ENCODE assay signal across 8 cellular contexts in the genomic region with DNA sequence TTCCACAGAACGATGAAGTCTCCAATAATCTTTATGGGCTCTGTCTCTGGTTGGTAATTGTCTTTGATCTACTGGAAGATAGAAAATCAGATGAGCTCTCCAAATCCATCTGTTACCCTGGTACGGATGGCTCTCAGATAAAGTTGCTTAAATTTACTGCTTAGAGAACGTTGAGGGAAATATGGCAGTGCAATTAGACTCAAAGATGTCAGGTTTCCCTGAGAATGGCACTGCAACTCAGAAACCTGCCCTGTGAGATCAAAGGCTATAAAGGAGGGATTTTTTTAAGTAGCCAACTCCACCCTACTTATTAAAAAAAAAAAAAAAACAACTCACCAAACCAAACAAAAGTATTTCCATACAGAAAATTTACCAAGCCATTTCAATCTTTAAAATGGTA. TPM values are rescaled to one million over a fixed set of nuclear protein-coding genes. Genes with fewer than 3 reads are reported as not detected.
DNase-seq lines count a peak whose midpoint lies in the region; ATAC-seq, FAIRE-seq and TF ChIP-seq lines count a peak whose summit lies in the region.

No MANE protein-coding gene starts in this region.

- H3K9ac ChIP-seq in HCT116 (ENCODE audit: low read length): peak overlapping the region; percentile 72

- H3K9me2 ChIP-seq in HCT116 (ENCODE audit: insufficient read depth): no peaks in the 10 kb centered on the region

- no peaks in the 10 kb centered on the region for H3K27me3 Mint-ChIP-seq in activated naive CD8-positive, alpha-beta T cell treated with anti-CD3 and anti-CD28 coated beads, Interleukin-2, amount 10 ng/mL, durations not matched to agents 7 days and 5 days
- no peaks in the 10 kb centered on the region for H3K27me3 Mint-ChIP-seq in naive thymus-derived CD8-positive, alpha-beta T cell

- CTCF ChIA-PET in A549 (lab: Yijun Ruan, JAX) (interaction anchor here (0.8 to 2.9 kb wide), 5 partner anchors 11 to 350 kb away, joined by 3 to 15 read pairs (median 3); no protein-coding TSS in a partner anchor), HCT116 (lab: Charles Lee) (interaction anchor here (1.5 kb wide), 1 partner anchor 25 kb away, joined by 3 read pairs; no protein-coding TSS in a partner anchor)

- H3K4me3 ChIP-seq in A549: peak overlapping the region; percentile 52; the same call in 2 of the 3 replicates
- peak overlapping the region; percentile 12 to 61; a peak in 2 of 4 replicates for H3K4me3 ChIP-seq in HCT116 (replicated peaks in 1 of 2; ENCODE audit: low read depth in 1 of 2, low read length in 2 of 2)

- TF ChIP-seq EP300 in A549 (IDR thresholded peaks at IDR 0.05): no peak

- no peak for FAIRE-seq in A549 (lab: Jason Lieb, UNC)

- ATAC-seq in A549 (no peak), HCT116 (no peak), GM19397 (IDR thresholded peaks at IDR 0.05; ENCODE audit: unreplicated experiment) (no peak)
- no peak for ATAC-seq in activated naive CD8-positive, alpha-beta T cell treated with anti-CD3 and anti-CD28 coated beads, Interleukin-2, amount 10 ng/mL, durations not matched to agents 7 days and 5 days (ENCODE audit: low read depth)
- no peak for ATAC-seq in naive thymus-derived CD8-positive, alpha-beta T cell

- H3K36me3 Mint-ChIP-seq in activated naive CD8-positive, alpha-beta T cell treated with anti-CD3 and anti-CD28 coated beads, Interleukin-2, amount 10 ng/mL, durations not matched to agents 7 days and 5 days: peaks cover 11% of the 10 kb centered on the region
- H3K36me3 Mint-ChIP-seq in naive thymus-derived CD8-positive, alpha-beta T cell: peaks cover 0 to 2% (median under 1%) of the 10 kb centered on the region in 3 donors

- peak overlapping the region; percentile 97 for H3K27ac Mint-ChIP-seq in activated naive CD8-positive, alpha-beta T cell treated with anti-CD3 and anti-CD28 coated beads, Interleukin-2, amount 10 ng/mL, durations not matched to agents 7 days and 5 days
- H3K27ac Mint-ChIP-seq in naive thymus-derived CD8-positive, alpha-beta T cell: peak overlapping the region; percentile 95 to 100 (median 99)

- H3K9me3 ChIP-seq in A549 (no peaks in the 10 kb centered on the region), HCT116 (ENCODE audit: control insufficient read depth in 1 of 2, insufficient read depth in 1 of 2, low read depth in 1 of 2, low read length in 2 of 2) (no peaks in the 10 kb centered on the region)

- H3K27me3 ChIP-seq in HCT116 (ENCODE audit: insufficient read depth, low read length): no peaks in the 10 kb centered on the region

- RAD21 ChIA-PET in HCT116 (lab: Charles Lee; ENCODE audit: low non-redundant PET in 1 of 2, low total read pairs in 2 of 2, uncharacterized antibody in 2 of 2, unreplicated experiment in 2 of 2): no interaction called here

- TF ChIP-seq RAD21 in A549 (conservative IDR thresholded peaks at IDR 0.05 in 1 of 2, IDR thresholded peaks at IDR 0.05 in 1 of 2): no peak
- no peak for TF ChIP-seq RAD21 in HCT116 (IDR thresholded peaks at IDR 0.05; ENCODE audit: low read depth)

- peaks cover 61% of the 10 kb centered on the region for H3K4me1 ChIP-seq in A549
- peaks cover 7 to 39% of the 10 kb centered on the region in 2 experiments for H3K4me1 ChIP-seq in HCT116 (ENCODE audit: control insufficient read depth in 1 of 2, insufficient read depth in 2 of 2, low read length in 2 of 2)

- TF ChIP-seq CTCF in A549 (IDR thresholded peaks at IDR 0.05) (no peak), HCT116 (IDR thresholded peaks at IDR 0.05 in 2 of 3, conservative IDR thresholded peaks at IDR 0.05 in 1 of 3; ENCODE audit: borderline replicate concordance in 1 of 3, insufficient read depth in 1 of 3, low read depth in 2 of 3, low read length in 2 of 3) (no peak)

- BruUV-seq in HCT116 (replicated peaks; lab: Mats Ljungman, UMichigan): no TSS peak

- H3K4me1 Mint-ChIP-seq in activated naive CD8-positive, alpha-beta T cell treated with anti-CD3 and anti-CD28 coated beads, Interleukin-2, amount 10 ng/mL, durations not matched to agents 7 days and 5 days: peaks cover 55% of the 10 kb centered on the region
- peaks cover 23 to 76% (median 67%) of the 10 kb centered on the region in 4 donors for H3K4me1 Mint-ChIP-seq in naive thymus-derived CD8-positive, alpha-beta T cell

- H3K4me2 ChIP-seq in A549 (peak overlapping the region; percentile 96), HCT116 (ENCODE audit: low read length) (peak overlapping the region; percentile 91)

- TF ChIP-seq POLR2A in A549 (IDR thresholded peaks at IDR 0.05; ENCODE audit: low read length) (no peak), HCT116 (IDR thresholded peaks at IDR 0.05; ENCODE audit: borderline replicate concordance, extremely low read depth, insufficient read depth, insufficient read length) (no peak)

- POLR2A ChIA-PET in A549 (lab: Yijun Ruan, JAX) (no interaction called here), HCT116 (lab: Charles Lee) (interaction anchor here (0.6 kb wide), 1 partner anchor 282 kb away, joined by 3 read pairs; no protein-coding TSS in a partner anchor)
- POLR2A ChIA-PET in activated naive CD8-positive, alpha-beta T cell treated with anti-CD3 and anti-CD28 coated beads, Interleukin-2, amount 10 ng/mL, durations not matched to agents 7 days and 5 days (lab: Charles Lee): interaction anchor here (1.2 kb wide), 1 partner anchor 22 kb away, joined by 3 read pairs; no protein-coding TSS in a partner anchor
- POLR2A ChIA-PET in naive thymus-derived CD8-positive, alpha-beta T cell (lab: Charles Lee): interaction anchor here (0.8 to 5.6 kb wide), 6 partner anchors 9 to 31 kb away, joined by 4 to 73 read pairs (median 20); no protein-coding TSS in a partner anchor

- H3K36me3 ChIP-seq in HCT116 (ENCODE audit: control insufficient read depth in 1 of 2, insufficient read depth in 2 of 2, low read length in 2 of 2): no peaks in the 10 kb centered on the region

- DNase-seq in A549 (ENCODE audit: low read depth in 1 of 2, low spot score in 1 of 2) (peak in 1 of 2 experiments; percentile 16), HCT116 (ENCODE audit: low read depth, low spot score) (no peak), NCI-H345 treated with DMSO at 0.1 percent for 48 hours (lab: John Stamatoyannopoulos, UW; ENCODE audit: unreplicated experiment) (no peak), pons (ENCODE audit: low spot score) (no peak), HuH-7.5 (ENCODE audit: low spot score) (no peak)
- no peak for DNase-seq in activated naive CD8-positive, alpha-beta T cell treated with anti-CD3 and anti-CD28 coated beads, Interleukin-2, amount 10 ng/mL, durations not matched to agents 7 days and 5 days
- DNase-seq in naive thymus-derived CD8-positive, alpha-beta T cell: peak in 1 of 10 donors; percentile 18

- peak overlapping the region; percentile 34 for H2AFZ ChIP-seq in HCT116 (ENCODE audit: low read depth, low read length, poor library complexity, severe bottlenecking)

- intact Hi-C loops in HCT116 (cut with micrococcal nuclease): no loop called here

- WGBS in A549 (ENCODE audit: missing lambda C conversion rate): 5% methylated on average over 3 of the region's 3 CpGs

- peak overlapping the region; percentile 98 for H3K4me3 Mint-ChIP-seq in activated naive CD8-positive, alpha-beta T cell treated with anti-CD3 and anti-CD28 coated beads, Interleukin-2, amount 10 ng/mL, durations not matched to agents 7 days and 5 days
- peak overlapping the region; percentile 88 to 99 (median 96) for H3K4me3 Mint-ChIP-seq in naive thymus-derived CD8-positive, alpha-beta T cell

- no peaks in the 10 kb centered on the region for H4K20me1 ChIP-seq in HCT116 (ENCODE audit: insufficient read depth)

- H3K27ac ChIP-seq in A549: peak overlapping the region; percentile 80 to 91
- H3K27ac ChIP-seq in HCT116 (ENCODE audit: low read depth, low read length): peak overlapping the region; percentile 4; the same call in 1 of the 2 replicates

- H3K79me2 ChIP-seq in HCT116 (ENCODE audit: insufficient read depth, low read length): no peaks in the 10 kb centered on the region

- no peaks in the 10 kb centered on the region for H3K9me3 Mint-ChIP-seq in activated naive CD8-positive, alpha-beta T cell treated with anti-CD3 and anti-CD28 coated beads, Interleukin-2, amount 10 ng/mL, durations not matched to agents 7 days and 5 days
- no peaks in the 10 kb centered on the region for H3K9me3 Mint-ChIP-seq in naive thymus-derived CD8-positive, alpha-beta T cell

TF ChIP-seq in A549, 52 proteins besides CTCF, POLR2A, EP300 and RAD21:
- no peak for TF ChIP-seq JUNB (IDR thresholded peaks at IDR 0.05)
- no peak for TF ChIP-seq POLR2AphosphoS2 (conservative IDR thresholded peaks at IDR 0.05; ENCODE audit: low read length)
- no peak for TF ChIP-seq HOXB13 (CRISPR knock-in tag; IDR thresholded peaks at IDR 0.05; ENCODE audit: low read depth)

RNA-seq across cellular contexts. Expression of a gene that starts 0.8 kb away (rescaled TPM):
- polyA plus RNA-seq in A549 (2011; rRNA removed): 13.8 and 17.5 TPM in 2 replicates
- polyA plus RNA-seq in A549 (2012; cell fraction: cytosol; rRNA removed): 3.4 and 4.0 TPM in 2 replicates
- 1.6 and 3.2 TPM in 2 replicates for polyA plus RNA-seq in A549 (2012; cell fraction: nucleus; rRNA removed)
- polyA plus RNA-seq in A549 (2017; fragmentation: RNase III; extraction: RNeasy Plus Mini Kit Qiagen cat#74134 plus additional on column Dnase treatment): 10.6 to 27.4 TPM (median 11.3 TPM) in 3 replicates
- 6.3 and 6.6 TPM in 2 replicates for polyA minus RNA-seq in A549 (2011; rRNA and poly(A)+ RNA removed)
- 4.7 TPM for total RNA-seq in HCT116 (2021; ENCODE audit: unreplicated experiment)
- polyA plus RNA-seq in HCT116 (2012): 1.3 and 1.5 TPM in 2 replicates
- 10 to 100 TPM; 55.0 to 59.3 TPM for total RNA-seq in activated naive CD8-positive, alpha-beta T cell treated with anti-CD3 and anti-CD28 coated beads, Interleukin-2, amount 10 ng/mL, durations not matched to agents 7 days and 5 days
- 10 to 100 TPM; 94.8 to 97.7 TPM for total RNA-seq in naive thymus-derived CD8-positive, alpha-beta T cell
- 10 to 100 TPM; 16.7 to 22.9 (median 19.1) TPM for polyA plus RNA-seq in naive thymus-derived CD8-positive, alpha-beta T cell

RNA-seq across cellular contexts. Expression of a gene that starts 30.5 kb away (rescaled TPM):
- polyA plus RNA-seq in A549 (2011; rRNA removed): 60.4 and 70.9 TPM in 2 replicates
- polyA plus RNA-seq in A549 (2012; cell fraction: cytosol; rRNA removed): 10.7 and 13.4 TPM in 2 replicates
- polyA plus RNA-seq in A549 (2012; cell fraction: nucleus; rRNA removed): 5.6 and 10.4 TPM in 2 replicates
- 22.0 to 26.8 TPM (median 24.2 TPM) in 3 replicates for polyA plus RNA-seq in A549 (2017; fragmentation: RNase III; extraction: RNeasy Plus Mini Kit Qiagen cat#74134 plus additional on column Dnase treatment)
- polyA minus RNA-seq in A549 (2011; rRNA and poly(A)+ RNA removed): 29.3 and 31.1 TPM in 2 replicates
- total RNA-seq in HCT116 (2021; ENCODE audit: unreplicated experiment): 32.6 TPM
- polyA plus RNA-seq in HCT116 (2012): 17.2 and 21.4 TPM in 2 replicates
- total RNA-seq in activated naive CD8-positive, alpha-beta T cell treated with anti-CD3 and anti-CD28 coated beads, Interleukin-2, amount 10 ng/mL, durations not matched to agents 7 days and 5 days: 10 to 100 TPM; 40.6 to 41.4 TPM
- total RNA-seq in naive thymus-derived CD8-positive, alpha-beta T cell: 10 to 100 TPM; 56.4 to 56.9 TPM
- 10 to 100 TPM; 29.6 to 41.9 (median 32.2) TPM for polyA plus RNA-seq in naive thymus-derived CD8-positive, alpha-beta T cell
